ENCODE assay signal across 10 cellular contexts in genomic region chr7:66263936-66264335, GRCh38.
"Had no signal": no experiment of that assay in that cellular context is flagged by ENCODE, and none has a peak within 500 bp of the region (broad histone marks: within the 10 kb centered on the region; RNA-seq: fewer than 3 reads in every experiment).

No MANE protein-coding gene starts in this region.

- H3K4me3 Mint-ChIP-seq: HFFc6, IgD-negative memory B cell had no signal

- H3K27ac Mint-ChIP-seq: HFFc6, IgD-negative memory B cell had no signal

- H3K4me1 Mint-ChIP-seq: IgD-negative memory B cell had no signal

- H3K4me3 ChIP-seq: GM23248, HAP-1 had no signal

- ATAC-seq: HCT116, HepG2 had no signal

- H3K27ac ChIP-seq: GM23248, HL-60 had no signal

- H3K36me3 ChIP-seq: HAP-1 had no signal

- DNase-seq: GM23248, GOT3, H7, HFFc6, KBM-7 had no signal

- H3K9ac ChIP-seq: GM23248 had no signal

- H3K27me3 Mint-ChIP-seq: IgD-negative memory B cell had no signal

- FAIRE-seq: HepG2 had no signal

- H2AFZ ChIP-seq: GM23248 had no signal
